Comparison of ENCODE assay signal across 16 cellular contexts in genomic region chr21:45219517-45219916, GRCh38.
"Had no signal": no experiment of that assay in that cellular context is flagged by ENCODE, and none has a peak within 500 bp of the region (broad histone marks: within the 10 kb centered on the region; RNA-seq: fewer than 3 reads in every experiment).

No MANE protein-coding gene starts in this region.

- H3K4me1 ChIP-seq: left ventricle myocardium inferior, parathyroid adenoma had no signal

- ATAC-seq: stimulated activated naive CD8-positive, alpha-beta T cell treated with anti-CD3 and anti-CD28 coated beads, Interleukin-15, Interleukin-2, amounts not matched to agents 100 U/mL and 50 U/mL, for 24 hours had no signal

- H3K27me3 ChIP-seq: suprapubic skin had no signal

- DNase-seq: activated CD4-positive, alpha-beta memory T cell treated with anti-CD3 and anti-CD28 coated beads for 36 hours; activated gamma-delta T cell treated with Interleukin-2 at 50 U/mL for 16 hours; activated naive CD8-positive, alpha-beta T cell treated with anti-CD3 and anti-CD28 coated beads for 36 hours; activated T-cell treated with anti-CD3 and anti-CD28 coated beads, Interleukin-2, amount 50 U/mL, for 48 hours; aorta; head of caudate nucleus; islet precursor cell; left ventricle myocardium inferior; mesendoderm; retina; stimulated activated CD4-positive, alpha-beta T cell treated with anti-CD3 and anti-CD28 coated beads, Interleukin-4, amount 100 ng/mL, for 1 hour; stimulated activated CD8-positive, alpha-beta memory T cell treated with anti-CD3 and anti-CD28 coated beads, Interleukin-4, amount 100 ng/mL, for 48 hours; stimulated activated naive CD8-positive, alpha-beta T cell treated with anti-CD3 and anti-CD28 coated beads, Interleukin-15, Interleukin-2, amounts not matched to agents 100 U/mL and 50 U/mL, for 24 hours; T-helper 9 cell had no signal

- H3K9me3 ChIP-seq: suprapubic skin had no signal

- H3K27ac ChIP-seq: left ventricle myocardium inferior, parathyroid adenoma, suprapubic skin had no signal

- H3K4me3 ChIP-seq: left ventricle myocardium inferior, suprapubic skin had no signal
